ENCODE assay signal across 31 cellular contexts in the genomic region with DNA sequence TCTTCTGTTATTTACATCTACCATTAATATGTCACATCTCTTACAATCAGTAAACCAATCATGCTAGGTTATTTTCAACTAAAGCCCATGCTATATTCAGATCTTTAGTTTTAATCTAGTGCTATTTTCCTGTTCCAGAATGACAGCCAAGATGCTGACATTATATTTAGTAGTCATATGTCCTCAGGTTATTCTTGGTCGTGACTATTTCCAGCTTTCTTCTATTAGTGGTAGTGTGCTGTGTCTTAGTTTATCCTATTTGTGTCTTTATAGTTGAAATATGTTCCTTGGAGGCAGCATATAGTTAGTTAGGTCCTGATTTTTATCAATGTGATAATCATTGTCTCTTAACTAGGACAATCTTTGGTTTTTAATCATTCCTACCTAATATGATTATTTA.
"Had no signal": no experiment of that assay in that cellular context is flagged by ENCODE, and none has a peak within 500 bp of the region (broad histone marks: within the 10 kb centered on the region; RNA-seq: fewer than 3 reads in every experiment).

No MANE protein-coding gene starts in this region.

- H3K4me3 ChIP-seq: adrenal gland, ascending aorta, body of pancreas, breast epithelium, cardiac muscle cell had no signal

- DNase-seq: activated effector memory CD4-positive, alpha-beta T cell treated with anti-CD3 and anti-CD28 coated beads, Interleukin-2, amount 50 U/mL, for 16 hours; activated effector memory CD4-positive, alpha-beta T cell treated with Interleukin-2 at 50 U/mL for 16 hours; activated gamma-delta T cell; activated gamma-delta T cell treated with Interleukin-2 at 50 U/mL for 16 hours; activated naive CD4-positive, alpha-beta T cell; activated naive CD4-positive, alpha-beta T cell treated with anti-CD3 and anti-CD28 coated beads for 36 hours; activated naive CD4-positive, alpha-beta T cell treated with anti-CD3 and anti-CD28 coated beads, Interleukin-2, amount 10 ng/mL, durations not matched to agents 7 days and 5 days; activated naive CD4-positive, alpha-beta T cell treated with anti-CD3 and anti-CD28 coated beads, Interleukin-2, amount 50 U/mL, for 16 hours; activated naive CD4-positive, alpha-beta T cell treated with Interleukin-2 at 50 U/mL for 16 hours; activated naive CD8-positive, alpha-beta T cell treated with anti-CD3 and anti-CD28 coated beads for 36 hours; activated naive CD8-positive, alpha-beta T cell treated with anti-CD3 and anti-CD28 coated beads, Interleukin-2, amount 10 ng/mL, durations not matched to agents 7 days and 5 days; activated naive CD8-positive, alpha-beta T cell treated with anti-CD3 and anti-CD28 coated beads, Interleukin-2, amount 50 U/mL, for 24 hours; activated T-cell treated with anti-CD3 and anti-CD28 coated beads, Interleukin-2, amount 50 U/mL, for 1 hour; activated T-cell treated with anti-CD3 and anti-CD28 coated beads, Interleukin-2, amount 50 U/mL, for 24 hours; activated T-cell treated with anti-CD3 and anti-CD28 coated beads, Interleukin-2, amount 50 U/mL, for 4 hours; activated T-cell treated with anti-CD3 and anti-CD28 coated beads, Interleukin-2, amount 50 U/mL, for 48 hours; activated T-cell treated with anti-CD3 and anti-CD28 coated beads, Interleukin-2, amount 50 U/mL, for 72 hours; adrenal gland; amniotic stem cell; amygdala; anterior cingulate cortex; aorta; body of pancreas; brain microvascular endothelial cell; central memory CD4-positive, alpha-beta T cell; cerebellar nuclear complex had no signal

- H3K9me3 ChIP-seq: adrenal gland, ascending aorta, body of pancreas, breast epithelium had no signal

- H3K36me3 ChIP-seq: adrenal gland, ascending aorta, brain microvascular endothelial cell, breast epithelium, cardiac muscle cell had no signal

- H3K4me1 ChIP-seq: adrenal gland, ascending aorta, body of pancreas, breast epithelium had no signal

- H3K27ac ChIP-seq: adrenal gland, ascending aorta, body of pancreas, brain microvascular endothelial cell, breast epithelium, cardiac muscle cell had no signal

- H3K27me3 ChIP-seq: adrenal gland, ascending aorta, body of pancreas, brain microvascular endothelial cell, breast epithelium, cardiac muscle cell had no signal

- ATAC-seq: activated naive CD4-positive, alpha-beta T cell treated with anti-CD3 and anti-CD28 coated beads, Interleukin-2, amount 50 U/mL, for 72 hours; activated naive CD8-positive, alpha-beta T cell treated with anti-CD3 and anti-CD28 coated beads, Interleukin-2, amount 50 U/mL, for 24 hours; activated T-cell treated with anti-CD3 and anti-CD28 coated beads, Interleukin-2, amount 50 U/mL, for 4 hours; activated T-cell treated with anti-CD3 and anti-CD28 coated beads, Interleukin-2, amount 50 U/mL, for 72 hours; activated T-helper 17 cell treated with anti-CD3 and anti-CD28 coated beads, Interleukin-2, amount 50 U/mL, for 72 hours; body of pancreas had no signal
